ENCODE assay signal across 2 cellular contexts in the genomic region with DNA sequence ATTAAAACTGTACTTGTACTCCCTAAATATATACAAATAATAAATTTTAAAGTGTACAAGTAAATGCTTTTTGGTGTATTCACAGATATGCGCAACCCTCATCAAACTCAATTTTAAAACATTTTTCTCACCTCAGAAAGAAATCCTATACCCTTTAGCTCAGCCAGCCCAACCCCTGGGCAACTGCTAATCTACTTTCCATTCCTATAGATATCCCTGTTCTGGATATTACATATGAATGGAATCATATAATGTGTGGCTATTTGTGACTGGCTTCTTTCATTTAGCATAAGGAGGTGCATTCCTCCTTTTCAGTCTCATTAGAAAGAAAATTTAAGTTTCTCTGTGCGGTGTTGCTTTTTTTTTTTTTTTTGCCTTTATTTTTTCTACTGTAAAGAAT.
TF ChIP-seq lines count a peak whose summit lies in the region.

No MANE protein-coding gene starts in this region.

TF ChIP-seq in GM23338, 12 proteins besides CTCF, POLR2A, EP300 and RAD21 (continued from another document):
- TF ChIP-seq, protein P1, sequence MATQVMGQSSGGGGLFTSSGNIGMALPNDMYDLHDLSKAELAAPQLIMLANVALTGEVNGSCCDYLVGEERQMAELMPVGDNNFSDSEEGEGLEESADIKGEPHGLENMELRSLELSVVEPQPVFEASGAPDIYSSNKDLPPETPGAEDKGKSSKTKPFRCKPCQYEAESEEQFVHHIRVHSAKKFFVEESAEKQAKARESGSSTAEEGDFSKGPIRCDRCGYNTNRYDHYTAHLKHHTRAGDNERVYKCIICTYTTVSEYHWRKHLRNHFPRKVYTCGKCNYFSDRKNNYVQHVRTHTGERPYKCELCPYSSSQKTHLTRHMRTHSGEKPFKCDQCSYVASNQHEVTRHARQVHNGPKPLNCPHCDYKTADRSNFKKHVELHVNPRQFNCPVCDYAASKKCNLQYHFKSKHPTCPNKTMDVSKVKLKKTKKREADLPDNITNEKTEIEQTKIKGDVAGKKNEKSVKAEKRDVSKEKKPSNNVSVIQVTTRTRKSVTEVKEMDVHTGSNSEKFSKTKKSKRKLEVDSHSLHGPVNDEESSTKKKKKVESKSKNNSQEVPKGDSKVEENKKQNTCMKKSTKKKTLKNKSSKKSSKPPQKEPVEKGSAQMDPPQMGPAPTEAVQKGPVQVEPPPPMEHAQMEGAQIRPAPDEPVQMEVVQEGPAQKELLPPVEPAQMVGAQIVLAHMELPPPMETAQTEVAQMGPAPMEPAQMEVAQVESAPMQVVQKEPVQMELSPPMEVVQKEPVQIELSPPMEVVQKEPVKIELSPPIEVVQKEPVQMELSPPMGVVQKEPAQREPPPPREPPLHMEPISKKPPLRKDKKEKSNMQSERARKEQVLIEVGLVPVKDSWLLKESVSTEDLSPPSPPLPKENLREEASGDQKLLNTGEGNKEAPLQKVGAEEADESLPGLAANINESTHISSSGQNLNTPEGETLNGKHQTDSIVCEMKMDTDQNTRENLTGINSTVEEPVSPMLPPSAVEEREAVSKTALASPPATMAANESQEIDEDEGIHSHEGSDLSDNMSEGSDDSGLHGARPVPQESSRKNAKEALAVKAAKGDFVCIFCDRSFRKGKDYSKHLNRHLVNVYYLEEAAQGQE (IDR thresholded peaks at IDR 0.05; ENCODE audit: unreplicated experiment) = no peak
- TF ChIP-seq CREB1 (CRISPR knock-in tag; IDR thresholded peaks at IDR 0.05; ENCODE audit: low read depth) = no peak
- no peak for TF ChIP-seq NANOG (IDR thresholded peaks at IDR 0.05; ENCODE audit: borderline replicate concordance)
- no peak for TF ChIP-seq EZH2phosphoT487 (IDR thresholded peaks at IDR 0.05; ENCODE audit: unreplicated experiment)
- no peak for TF ChIP-seq JUNB (IDR thresholded peaks at IDR 0.05; ENCODE audit: unreplicated experiment)
- TF ChIP-seq STAT1 (IDR thresholded peaks at IDR 0.05; ENCODE audit: unreplicated experiment) = no peak
- no peak for TF ChIP-seq ZNF114 (CRISPR knock-in tag; IDR thresholded peaks at IDR 0.05)
- no peak for TF ChIP-seq EZH2 (IDR thresholded peaks at IDR 0.05; ENCODE audit: low read depth, unreplicated experiment)
- TF ChIP-seq POLR2AphosphoS5 (IDR thresholded peaks at IDR 0.05; ENCODE audit: low read depth) = no peak
- TF ChIP-seq ZNF331 (CRISPR knock-in tag; IDR thresholded peaks at IDR 0.05; ENCODE audit: low read depth) = no peak
- TF ChIP-seq, protein P2, sequence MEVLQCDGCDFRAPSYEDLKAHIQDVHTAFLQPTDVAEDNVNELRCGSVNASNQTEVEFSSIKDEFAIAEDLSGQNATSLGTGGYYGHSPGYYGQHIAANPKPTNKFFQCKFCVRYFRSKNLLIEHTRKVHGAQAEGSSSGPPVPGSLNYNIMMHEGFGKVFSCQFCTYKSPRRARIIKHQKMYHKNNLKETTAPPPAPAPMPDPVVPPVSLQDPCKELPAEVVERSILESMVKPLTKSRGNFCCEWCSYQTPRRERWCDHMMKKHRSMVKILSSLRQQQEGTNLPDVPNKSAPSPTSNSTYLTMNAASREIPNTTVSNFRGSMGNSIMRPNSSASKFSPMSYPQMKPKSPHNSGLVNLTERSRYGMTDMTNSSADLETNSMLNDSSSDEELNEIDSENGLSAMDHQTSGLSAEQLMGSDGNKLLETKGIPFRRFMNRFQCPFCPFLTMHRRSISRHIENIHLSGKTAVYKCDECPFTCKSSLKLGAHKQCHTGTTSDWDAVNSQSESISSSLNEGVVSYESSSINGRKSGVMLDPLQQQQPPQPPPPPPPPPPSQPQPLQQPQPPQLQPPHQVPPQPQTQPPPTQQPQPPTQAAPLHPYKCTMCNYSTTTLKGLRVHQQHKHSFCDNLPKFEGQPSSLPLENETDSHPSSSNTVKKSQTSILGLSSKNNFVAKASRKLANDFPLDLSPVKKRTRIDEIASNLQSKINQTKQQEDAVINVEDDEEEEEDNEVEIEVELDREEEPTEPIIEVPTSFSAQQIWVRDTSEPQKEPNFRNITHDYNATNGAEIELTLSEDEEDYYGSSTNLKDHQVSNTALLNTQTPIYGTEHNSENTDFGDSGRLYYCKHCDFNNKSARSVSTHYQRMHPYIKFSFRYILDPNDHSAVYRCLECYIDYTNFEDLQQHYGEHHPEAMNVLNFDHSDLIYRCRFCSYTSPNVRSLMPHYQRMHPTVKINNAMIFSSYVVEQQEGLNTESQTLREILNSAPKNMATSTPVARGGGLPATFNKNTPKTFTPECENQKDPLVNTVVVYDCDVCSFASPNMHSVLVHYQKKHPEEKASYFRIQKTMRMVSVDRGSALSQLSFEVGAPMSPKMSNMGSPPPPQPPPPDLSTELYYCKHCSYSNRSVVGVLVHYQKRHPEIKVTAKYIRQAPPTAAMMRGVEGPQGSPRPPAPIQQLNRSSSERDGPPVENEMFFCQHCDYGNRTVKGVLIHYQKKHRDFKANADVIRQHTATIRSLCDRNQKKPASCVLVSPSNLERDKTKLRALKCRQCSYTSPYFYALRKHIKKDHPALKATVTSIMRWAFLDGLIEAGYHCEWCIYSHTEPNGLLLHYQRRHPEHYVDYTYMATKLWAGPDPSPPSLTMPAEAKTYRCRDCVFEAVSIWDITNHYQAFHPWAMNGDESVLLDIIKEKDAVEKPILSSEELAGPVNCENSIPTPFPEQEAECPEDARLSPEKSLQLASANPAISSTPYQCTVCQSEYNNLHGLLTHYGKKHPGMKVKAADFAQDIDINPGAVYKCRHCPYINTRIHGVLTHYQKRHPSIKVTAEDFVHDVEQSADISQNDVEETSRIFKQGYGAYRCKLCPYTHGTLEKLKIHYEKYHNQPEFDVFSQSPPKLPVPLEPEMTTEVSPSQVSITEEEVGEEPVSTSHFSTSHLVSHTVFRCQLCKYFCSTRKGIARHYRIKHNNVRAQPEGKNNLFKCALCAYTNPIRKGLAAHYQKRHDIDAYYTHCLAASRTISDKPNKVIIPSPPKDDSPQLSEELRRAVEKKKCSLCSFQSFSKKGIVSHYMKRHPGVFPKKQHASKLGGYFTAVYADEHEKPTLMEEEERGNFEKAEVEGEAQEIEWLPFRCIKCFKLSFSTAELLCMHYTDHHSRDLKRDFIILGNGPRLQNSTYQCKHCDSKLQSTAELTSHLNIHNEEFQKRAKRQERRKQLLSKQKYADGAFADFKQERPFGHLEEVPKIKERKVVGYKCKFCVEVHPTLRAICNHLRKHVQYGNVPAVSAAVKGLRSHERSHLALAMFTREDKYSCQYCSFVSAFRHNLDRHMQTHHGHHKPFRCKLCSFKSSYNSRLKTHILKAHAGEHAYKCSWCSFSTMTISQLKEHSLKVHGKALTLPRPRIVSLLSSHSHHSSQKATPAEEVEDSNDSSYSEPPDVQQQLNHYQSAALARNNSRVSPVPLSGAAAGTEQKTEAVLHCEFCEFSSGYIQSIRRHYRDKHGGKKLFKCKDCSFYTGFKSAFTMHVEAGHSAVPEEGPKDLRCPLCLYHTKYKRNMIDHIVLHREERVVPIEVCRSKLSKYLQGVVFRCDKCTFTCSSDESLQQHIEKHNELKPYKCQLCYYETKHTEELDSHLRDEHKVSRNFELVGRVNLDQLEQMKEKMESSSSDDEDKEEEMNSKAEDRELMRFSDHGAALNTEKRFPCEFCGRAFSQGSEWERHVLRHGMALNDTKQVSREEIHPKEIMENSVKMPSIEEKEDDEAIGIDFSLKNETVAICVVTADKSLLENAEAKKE (CRISPR knock-in tag; IDR thresholded peaks at IDR 0.05) = no peak

TF ChIP-seq in WTC11, 78 proteins besides CTCF, POLR2A, EP300 and RAD21 (continued from another document):
- no peak for TF ChIP-seq ATF6 (CRISPR knock-in tag; IDR thresholded peaks at IDR 0.05)
- no peak for TF ChIP-seq ZNF512 (CRISPR knock-in tag; IDR thresholded peaks at IDR 0.05; ENCODE audit: borderline replicate concordance)
- no peak for TF ChIP-seq PRRX2 (CRISPR knock-in tag; IDR thresholded peaks at IDR 0.05)
- no peak for TF ChIP-seq TEAD4 (CRISPR knock-in tag; IDR thresholded peaks at IDR 0.05)
